22 cellular contexts compared by ENCODE assay signal in the genomic region with DNA sequence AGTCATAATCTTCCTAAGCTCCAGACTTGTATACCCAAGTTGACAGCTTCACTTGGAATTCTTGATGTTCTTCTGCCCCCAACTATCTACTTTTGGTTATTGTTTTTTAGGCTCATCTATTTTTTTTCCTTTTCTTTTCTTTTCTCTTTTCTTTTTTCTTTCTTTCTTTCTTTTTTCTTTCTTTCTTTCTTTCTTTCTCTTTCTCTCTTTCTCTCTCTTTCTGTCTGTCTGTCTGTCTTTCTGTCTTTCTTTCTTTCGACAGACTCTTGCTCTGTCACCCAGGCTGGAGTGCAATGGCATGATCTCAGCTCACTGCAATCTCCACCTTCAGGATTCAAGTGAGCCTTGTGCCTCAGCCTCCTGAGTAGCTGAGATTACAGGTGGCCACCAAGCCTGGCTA. TPM values are rescaled to one million over a fixed set of nuclear protein-coding genes. Genes with fewer than 3 reads are reported as not detected.
DNase-seq lines count a peak whose midpoint lies in the region; ATAC-seq and TF ChIP-seq lines count a peak whose summit lies in the region.
"Had no signal": no experiment of that assay in that cellular context is flagged by ENCODE, and none has a peak within 500 bp of the region (broad histone marks: within the 10 kb centered on the region; RNA-seq: fewer than 3 reads in every experiment).

No MANE protein-coding gene starts in this region.

- H3K4me1 ChIP-seq in cardiac muscle cell (ENCODE audit: low read depth), result no peaks in the 10 kb centered on the region

- H3K27ac Mint-ChIP-seq in activated B cell treated with CpG ODN at 0.5 μM for 24 hours (peak overlapping the region; percentile 32), immature natural killer cell (peak overlapping the region; percentile 65 to 87 (median 82))
- peak overlapping the region; percentile 33 for H3K27ac Mint-ChIP-seq in stimulated activated memory B cell treated with anti-CD40 and anti-IgM and Interleukin-4, amounts not matched to agents 10 μg/mL and 1 μg/mL and 100 μg/mL, for 72 hours

- DNase-seq in cardiac muscle cell (ENCODE audit: low read depth in 1 of 2, low spot score in 1 of 2), result no peak
- DNase-seq in cardiac septum (ENCODE audit: low spot score), result no peak
- no peak for DNase-seq in activated B cell treated with CpG ODN at 0.5 μM for 24 hours
- no peak for DNase-seq in immature natural killer cell
- DNase-seq in left lobe of liver (ENCODE audit: low spot score), result no peak
- no peak for DNase-seq in NCI-H2107 (lab: John Stamatoyannopoulos, UW)
- DNase-seq: COR-L47; DND-41; H7; heart left ventricle; Karpas-422; left lung; NCI-H1930; nucleus accumbens; PC-3; retina; SIG-M5; spleen; stimulated activated CD4-positive, alpha-beta T cell treated with anti-CD3 and anti-CD28 coated beads, Interleukin-4, amount 100 ng/mL, for 4 hours; upper lobe of right lung had no signal

- H3K36me3 ChIP-seq in cardiac muscle cell, result peaks cover 45% of the 10 kb centered on the region

- CTCF ChIA-PET in activated B cell treated with CpG ODN at 0.5 μM for 24 hours (lab: Charles Lee), result no interaction called here

- no peak for ATAC-seq in activated B cell treated with CpG ODN at 0.5 μM for 24 hours (ENCODE audit: low read depth)
- no peak for ATAC-seq in stimulated activated memory B cell treated with anti-CD40 and anti-IgM and Interleukin-4, amounts not matched to agents 10 μg/mL and 1 μg/mL and 100 μg/mL, for 72 hours
- no peak for ATAC-seq in GM18873 (IDR thresholded peaks at IDR 0.05; ENCODE audit: low FRiP score, unreplicated experiment)
- no peak for ATAC-seq in left lobe of liver
- ATAC-seq: heart left ventricle, left lung, PC-3, upper lobe of right lung had no signal

- H3K4me3 Mint-ChIP-seq in activated B cell treated with CpG ODN at 0.5 μM for 24 hours (no peak overlapping the region), immature natural killer cell (no peak overlapping the region)
- no peak overlapping the region for H3K4me3 Mint-ChIP-seq in stimulated activated memory B cell treated with anti-CD40 and anti-IgM and Interleukin-4, amounts not matched to agents 10 μg/mL and 1 μg/mL and 100 μg/mL, for 72 hours

- H3K9me3 Mint-ChIP-seq in activated B cell treated with CpG ODN at 0.5 μM for 24 hours, result no peaks in the 10 kb centered on the region
- H3K9me3 Mint-ChIP-seq in immature natural killer cell, result no peaks in the 10 kb centered on the region
- no peaks in the 10 kb centered on the region for H3K9me3 Mint-ChIP-seq in stimulated activated memory B cell treated with anti-CD40 and anti-IgM and Interleukin-4, amounts not matched to agents 10 μg/mL and 1 μg/mL and 100 μg/mL, for 72 hours

- intact Hi-C loops in cardiac septum (cut with DNase I) (no loop called here), activated B cell treated with CpG ODN at 0.5 μM for 24 hours (cut with micrococcal nuclease) (no loop called here)

- peak overlapping the region; percentile 65 for H3K27ac ChIP-seq in cardiac muscle cell
- H3K27ac ChIP-seq: heart left ventricle, left lung, upper lobe of right lung had no signal

- H3K36me3 Mint-ChIP-seq in activated B cell treated with CpG ODN at 0.5 μM for 24 hours (ENCODE audit: low read depth) (peaks cover 75% of the 10 kb centered on the region), immature natural killer cell (peaks cover 0 to 24% (median 11%) of the 10 kb centered on the region in 3 donors)
- H3K36me3 Mint-ChIP-seq in stimulated activated memory B cell treated with anti-CD40 and anti-IgM and Interleukin-4, amounts not matched to agents 10 μg/mL and 1 μg/mL and 100 μg/mL, for 72 hours, result peaks cover 58% of the 10 kb centered on the region

- POLR2A ChIA-PET in activated B cell treated with CpG ODN at 0.5 μM for 24 hours (lab: Charles Lee), result interaction anchor here (1.3 kb wide), 1 partner anchor 21 kb away, joined by 3 read pairs; no protein-coding TSS in a partner anchor

- no peaks in the 10 kb centered on the region for H3K9me3 ChIP-seq in cardiac muscle cell (ENCODE audit: low read depth)
- H3K9me3 ChIP-seq: heart left ventricle, left lung, spleen, upper lobe of right lung had no signal

- no peaks in the 10 kb centered on the region for H3K27me3 Mint-ChIP-seq in activated B cell treated with CpG ODN at 0.5 μM for 24 hours
- peaks cover 2 to 10% (median 7%) of the 10 kb centered on the region in 3 donors for H3K27me3 Mint-ChIP-seq in immature natural killer cell (ENCODE audit: low read depth in 3 of 3)
- no peaks in the 10 kb centered on the region for H3K27me3 Mint-ChIP-seq in stimulated activated memory B cell treated with anti-CD40 and anti-IgM and Interleukin-4, amounts not matched to agents 10 μg/mL and 1 μg/mL and 100 μg/mL, for 72 hours

- no peaks in the 10 kb centered on the region for H3K27me3 ChIP-seq in cardiac muscle cell
- H3K27me3 ChIP-seq: heart left ventricle, left lung, spleen, upper lobe of right lung had no signal

- H3K4me1 Mint-ChIP-seq in activated B cell treated with CpG ODN at 0.5 μM for 24 hours (peaks cover 34% of the 10 kb centered on the region), immature natural killer cell (peaks cover 47 to 80% of the 10 kb centered on the region in 2 donors)
- H3K4me1 Mint-ChIP-seq in stimulated activated memory B cell treated with anti-CD40 and anti-IgM and Interleukin-4, amounts not matched to agents 10 μg/mL and 1 μg/mL and 100 μg/mL, for 72 hours, result peaks cover 58% of the 10 kb centered on the region

- TF ChIP-seq CTCF in cardiac muscle cell (IDR thresholded peaks at IDR 0.05; ENCODE audit: low read depth, low read length) (no peak), activated B cell treated with CpG ODN at 0.5 μM for 24 hours (IDR thresholded peaks at IDR 0.05) (no peak)

- no peak overlapping the region for H3K4me3 ChIP-seq in cardiac muscle cell
- H3K4me3 ChIP-seq: heart left ventricle, left lung, spleen, upper lobe of right lung had no signal

RNA-seq across cellular contexts. Expression of a gene that starts 36.5 kb away (rescaled TPM):
- total RNA-seq in cardiac muscle cell, result 59.1 and 78.4 TPM in 2 replicates
- polyA plus RNA-seq in cardiac muscle cell, result 131 and 152 TPM in 2 replicates
- 65.7 TPM for total RNA-seq in cardiac septum
- 164 and 183 TPM in 2 replicates for total RNA-seq in activated B cell treated with CpG ODN at 0.5 μM for 24 hours
- polyA plus RNA-seq in immature natural killer cell, result 100 to 1,000 TPM in 2 of 3 donors, 10 to 100 TPM in 1; 74.3 to 234 (median 114) TPM
- total RNA-seq in left lobe of liver, result 22.9 TPM

Comparison
In these comparisons a context has a peak if more than half of its experiments do, and no peak if none do; other contexts are left out.
1. H3K27ac Mint-ChIP-seq: peak in every context shown above with its lines; median percentile 82 in immature natural killer cell; 33 in stimulated activated memory B cell treated with anti-CD40 and anti-IgM and Interleukin-4, amounts not matched to agents 10 μg/mL and 1 μg/mL and 100 μg/mL, for 72 hours; 32 in activated B cell treated with CpG ODN at 0.5 μM for 24 hours.